19 cellular contexts compared by ENCODE assay signal in the genomic region with DNA sequence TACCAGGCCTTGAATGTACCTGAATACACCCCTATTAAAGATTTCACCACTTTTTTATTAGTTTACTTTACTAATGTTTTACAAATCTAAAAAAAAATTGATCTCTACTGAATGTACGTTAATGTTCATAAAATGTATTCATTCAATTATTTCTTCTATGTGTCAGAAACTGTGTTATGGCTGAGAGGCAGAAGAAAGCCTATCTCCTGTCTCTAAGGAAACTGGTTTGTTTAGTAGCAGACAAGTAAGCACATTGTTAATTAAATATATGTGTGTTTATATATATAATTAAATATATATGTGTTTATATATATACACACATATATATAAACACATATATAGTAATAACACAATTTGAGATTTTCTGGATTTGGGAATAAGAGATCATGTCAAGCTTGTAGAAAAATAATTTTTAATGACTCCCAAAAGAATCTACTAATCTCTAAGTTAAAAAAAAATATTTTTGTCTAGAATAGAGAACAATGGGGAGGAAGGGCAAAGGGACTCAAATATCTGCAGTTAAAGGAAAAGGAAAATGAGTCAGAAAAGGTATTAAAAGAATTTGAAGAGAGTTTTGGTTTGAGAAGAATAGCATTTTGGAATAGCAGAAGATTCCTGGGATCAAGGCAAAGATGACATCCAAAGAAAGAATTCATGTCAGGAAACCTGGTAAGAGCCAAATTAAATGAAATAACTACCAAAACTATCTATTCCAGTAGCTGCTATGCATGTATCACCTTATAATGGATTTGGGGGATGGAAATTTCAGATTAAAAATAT.
DNase-seq lines count a peak whose midpoint lies in the region; ATAC-seq, FAIRE-seq and TF ChIP-seq lines count a peak whose summit lies in the region.
"Had no signal": no experiment of that assay in that cellular context is flagged by ENCODE, and none has a peak within 500 bp of the region (broad histone marks: within the 10 kb centered on the region; RNA-seq: fewer than 3 reads in every experiment).

No MANE protein-coding gene starts in this region.

- H3K27ac ChIP-seq in ACC112 (ENCODE audit: low read depth, low read length) = peak overlapping the region; percentile 31; the same call in 1 of the 2 replicates
- H3K27ac ChIP-seq in HCT116 (ENCODE audit: low read depth, low read length) = no peak overlapping the region
- no peak overlapping the region for H3K27ac ChIP-seq in kidney (ENCODE audit: low read depth in 2 of 2, low read length in 2 of 2)
- H3K27ac ChIP-seq in osteoblast (ENCODE audit: low read depth, low read length) = no peak overlapping the region
- H3K27ac ChIP-seq: A549, PC-9 had no signal

- BruUV-seq in HCT116 (replicated peaks; lab: Mats Ljungman, UMichigan) = no TSS peak

- no peak for DNase-seq in HCT116 (ENCODE audit: low read depth, low spot score)
- no peak for DNase-seq in kidney
- DNase-seq in stimulated activated CD4-positive, alpha-beta T cell treated with anti-CD3 and anti-CD28 coated beads, Interleukin-2, amount 100 ng/mL, for 24 hours = no peak
- no peak for DNase-seq in NK-92 (lab: John Stamatoyannopoulos, UW; ENCODE audit: unreplicated experiment)
- DNase-seq in activated CD4-positive, alpha-beta memory T cell treated with anti-CD3 and anti-CD28 coated beads for 36 hours = no peak
- DNase-seq in osteoblast (ENCODE audit: insufficient read length, low spot score, missing footprints) = no peak
- DNase-seq: AML-193, COR-L47, MV-4-11, NCI-H1436, NCI-H2029, NCI-H2171, NCI-H748 treated with DMSO at 0.1 percent for 48 hours, PC-9 had no signal

- no peak overlapping the region for H2AFZ ChIP-seq in ACC112 (ENCODE audit: low read length, unreplicated experiment)
- H2AFZ ChIP-seq in HCT116 (ENCODE audit: low read depth, low read length, poor library complexity, severe bottlenecking) = peak overlapping the region; percentile 0
- no peak overlapping the region for H2AFZ ChIP-seq in osteoblast (ENCODE audit: low read length)
- H2AFZ ChIP-seq: GM23338, PC-9 had no signal

- peaks cover 13% of the 10 kb centered on the region for H3K27me3 Mint-ChIP-seq in activated CD4-positive, alpha-beta memory T cell treated with anti-CD3 and anti-CD28 coated beads for 36 hours

- H3K4me1 Mint-ChIP-seq in activated CD4-positive, alpha-beta memory T cell treated with anti-CD3 and anti-CD28 coated beads for 36 hours (ENCODE audit: low read depth) = peaks cover 5% of the 10 kb centered on the region
- H3K4me1 Mint-ChIP-seq: GM23338 had no signal

- intact Hi-C loops in HCT116 (cut with micrococcal nuclease) (no loop called here), kidney (cut with DNase I) (no loop called here)
- intact Hi-C loops in activated CD4-positive, alpha-beta memory T cell treated with anti-CD3 and anti-CD28 coated beads for 36 hours (cut with micrococcal nuclease) = loop anchor here (5.0 kb wide), 1 partner anchor 83 kb away; no protein-coding TSS in a partner anchor

- CTCF ChIA-PET in HCT116 (lab: Charles Lee) = no interaction called here
- CTCF ChIA-PET in activated CD4-positive, alpha-beta memory T cell treated with anti-CD3 and anti-CD28 coated beads for 36 hours (lab: Charles Lee) = interaction anchor here (0.9 kb wide), 1 partner anchor 41 kb away, joined by 3 read pairs; no protein-coding TSS in a partner anchor

- no peaks in the 10 kb centered on the region for H3K36me3 Mint-ChIP-seq in activated CD4-positive, alpha-beta memory T cell treated with anti-CD3 and anti-CD28 coated beads for 36 hours

- FAIRE-seq in colon (lab: Jason Lieb, UNC) (peak; percentile 69), kidney (lab: Jason Lieb, UNC) (peak; percentile 33)
- FAIRE-seq: A549, K562 had no signal

- H3K9me3 ChIP-seq in HCT116 (ENCODE audit: control insufficient read depth in 1 of 2, insufficient read depth in 1 of 2, low read depth in 1 of 2, low read length in 2 of 2) (no peaks in the 10 kb centered on the region), kidney (ENCODE audit: control insufficient read depth in 1 of 2, low read length in 2 of 2) (peaks cover 0 to 3% of the 10 kb centered on the region in 2 donors), osteoblast (ENCODE audit: low read depth, low read length) (no peaks in the 10 kb centered on the region)

- H3K4me3 ChIP-seq in ACC112 (ENCODE audit: low read depth, low read length) (no peak overlapping the region), HCT116 (replicated peaks in 1 of 2; ENCODE audit: low read depth in 1 of 2, low read length in 2 of 2) (no peak overlapping the region), kidney (ENCODE audit: low read length in 2 of 2) (no peak overlapping the region), osteoblast (ENCODE audit: insufficient read depth, low read length) (no peak overlapping the region)
- H3K4me3 ChIP-seq: A549, GM23338, K562, PC-9 had no signal

- TF ChIP-seq RAD21 in HCT116 (IDR thresholded peaks at IDR 0.05; ENCODE audit: low read depth) = no peak

- H3K9me2 ChIP-seq in HCT116 (ENCODE audit: insufficient read depth) = no peaks in the 10 kb centered on the region

- H3K9ac ChIP-seq in HCT116 (ENCODE audit: low read length) = no peak overlapping the region
- no peak overlapping the region for H3K9ac ChIP-seq in kidney (ENCODE audit: low read length in 2 of 2)

- H3K4me2 ChIP-seq in HCT116 (ENCODE audit: low read length) (no peak overlapping the region), osteoblast (ENCODE audit: insufficient read depth, low read length) (no peak overlapping the region)
- H3K4me2 ChIP-seq: A549, GM23338, PC-9 had no signal

- no peak overlapping the region for H3K4me3 Mint-ChIP-seq in activated CD4-positive, alpha-beta memory T cell treated with anti-CD3 and anti-CD28 coated beads for 36 hours
- H3K4me3 Mint-ChIP-seq: GM23338 had no signal

- no peak overlapping the region for H3K27ac Mint-ChIP-seq in activated CD4-positive, alpha-beta memory T cell treated with anti-CD3 and anti-CD28 coated beads for 36 hours
- H3K27ac Mint-ChIP-seq: GM23338 had no signal

- H3K36me3 ChIP-seq in ACC112 (ENCODE audit: insufficient read depth, low read length) = no peaks in the 10 kb centered on the region
- H3K36me3 ChIP-seq in HCT116 (ENCODE audit: control insufficient read depth in 1 of 2, insufficient read depth in 2 of 2, low read length in 2 of 2) = no peaks in the 10 kb centered on the region
- H3K36me3 ChIP-seq in kidney (ENCODE audit: control insufficient read depth in 1 of 2, insufficient read depth in 2 of 2, low read length in 2 of 2) = no peaks in the 10 kb centered on the region
- H3K36me3 ChIP-seq in osteoblast (ENCODE audit: insufficient read depth, low read length) = no peaks in the 10 kb centered on the region

- RAD21 ChIA-PET in HCT116 (lab: Charles Lee; ENCODE audit: low non-redundant PET in 1 of 2, low total read pairs in 2 of 2, uncharacterized antibody in 2 of 2, unreplicated experiment in 2 of 2) = no interaction called here

- TF ChIP-seq CTCF in HCT116 (IDR thresholded peaks at IDR 0.05 in 2 of 3, conservative IDR thresholded peaks at IDR 0.05 in 1 of 3; ENCODE audit: borderline replicate concordance in 1 of 3, insufficient read depth in 1 of 3, low read depth in 2 of 3, low read length in 2 of 3) (no peak), kidney (IDR thresholded peaks at IDR 0.05; ENCODE audit: borderline replicate concordance, extremely low read depth, insufficient read depth) (no peak), osteoblast (IDR thresholded peaks at IDR 0.05; ENCODE audit: extremely low read depth, low read depth, low read length) (no peak)

- H3K4me1 ChIP-seq in ACC112 (ENCODE audit: control insufficient read depth, insufficient read depth, low read length, unreplicated experiment) (peaks cover 50% of the 10 kb centered on the region), HCT116 (ENCODE audit: control insufficient read depth in 1 of 2, insufficient read depth in 2 of 2, low read length in 2 of 2) (peaks cover 5 to 28% of the 10 kb centered on the region in 2 experiments; a peak in 2 of 4 replicates), kidney (ENCODE audit: control insufficient read depth in 1 of 2, insufficient read depth in 1 of 2, low read depth in 1 of 2, low read length in 2 of 2) (no peaks in the 10 kb centered on the region), osteoblast (ENCODE audit: insufficient read depth, low read length) (peaks cover 25% of the 10 kb centered on the region)

- H4K20me1 ChIP-seq in HCT116 (ENCODE audit: insufficient read depth) = no peaks in the 10 kb centered on the region
- no peaks in the 10 kb centered on the region for H4K20me1 ChIP-seq in osteoblast (ENCODE audit: insufficient read depth, low read length)

- POLR2A ChIA-PET in HCT116 (lab: Charles Lee) = no interaction called here
- POLR2A ChIA-PET in activated CD4-positive, alpha-beta memory T cell treated with anti-CD3 and anti-CD28 coated beads for 36 hours (lab: Charles Lee) = no interaction called here

- H3K27me3 ChIP-seq in ACC112 (ENCODE audit: insufficient read depth, low read length) (no peaks in the 10 kb centered on the region), HCT116 (ENCODE audit: insufficient read depth, low read length) (no peaks in the 10 kb centered on the region), osteoblast (ENCODE audit: insufficient read depth, low read length) (no peaks in the 10 kb centered on the region)

- no peaks in the 10 kb centered on the region for H3K9me3 Mint-ChIP-seq in activated CD4-positive, alpha-beta memory T cell treated with anti-CD3 and anti-CD28 coated beads for 36 hours
- H3K9me3 Mint-ChIP-seq: GM23338 had no signal

- ATAC-seq in HCT116 = no peak
- ATAC-seq: A549, GM23338, K562 had no signal

- H3K79me2 ChIP-seq in ACC112 (ENCODE audit: control insufficient read depth, insufficient read depth, low read length, unreplicated experiment) = no peaks in the 10 kb centered on the region
- H3K79me2 ChIP-seq in HCT116 (ENCODE audit: insufficient read depth, low read length) = no peaks in the 10 kb centered on the region
- no peaks in the 10 kb centered on the region for H3K79me2 ChIP-seq in osteoblast (ENCODE audit: insufficient read depth, low read length)

- no peak for TF ChIP-seq POLR2A in HCT116 (IDR thresholded peaks at IDR 0.05; ENCODE audit: borderline replicate concordance, extremely low read depth, insufficient read depth, insufficient read length)

TF ChIP-seq in HCT116, 20 proteins besides CTCF, POLR2A, EP300 and RAD21:
- TF ChIP-seq YY1 (IDR thresholded peaks at IDR 0.05; ENCODE audit: extremely low read depth, insufficient replicate concordance, low read depth, low read length) (no peak), EZH2phosphoT487 (IDR thresholded peaks at IDR 0.05; ENCODE audit: borderline replicate concordance) (no peak), SIN3A (IDR thresholded peaks at IDR 0.05; ENCODE audit: low read depth) (no peak)
